Comparison of ENCODE assay signal across 10 cellular contexts in genomic region chr15:57395292-57395691, GRCh38. TPM values are rescaled to one million over a fixed set of nuclear protein-coding genes. Genes with fewer than 3 reads are reported as not detected.
DNase-seq lines count a peak whose midpoint lies in the region; ATAC-seq and TF ChIP-seq lines count a peak whose summit lies in the region.
"Had no signal": no experiment of that assay in that cellular context is flagged by ENCODE, and none has a peak within 500 bp of the region (broad histone marks: within the 10 kb centered on the region; RNA-seq: fewer than 3 reads in every experiment).

No MANE protein-coding gene starts in this region.

- DNase-seq in fibroblast of mammary gland (ENCODE audit: low read depth) (peak; percentile 75), renal cortical epithelial cell (ENCODE audit: low read depth) (peak; percentile 100), NCI-H187 treated with DMSO at 0.1 percent for 48 hours (lab: John Stamatoyannopoulos, UW) (no peak), mucosa of gallbladder (ENCODE audit: low spot score) (no peak)
- DNase-seq: gastrocnemius medialis had no signal

- H3K79me2 ChIP-seq in OCI-LY3 (ENCODE audit: low read length): no peaks in the 10 kb centered on the region

- ATAC-seq in GM19351 (IDR thresholded peaks at IDR 0.05; ENCODE audit: unreplicated experiment): peak; percentile 44
- ATAC-seq in HG03565 (IDR thresholded peaks at IDR 0.05; ENCODE audit: unreplicated experiment): no peak
- no peak for ATAC-seq in HG02884 (IDR thresholded peaks at IDR 0.05; ENCODE audit: unreplicated experiment)
- ATAC-seq: gastrocnemius medialis had no signal

- H2AFZ ChIP-seq in OCI-LY3 (ENCODE audit: low read depth, low read length): no peak overlapping the region

- no peaks in the 10 kb centered on the region for H3K36me3 ChIP-seq in OCI-LY3 (replicated peaks; ENCODE audit: low read depth, low read length)
- H3K36me3 ChIP-seq: gastrocnemius medialis, neutrophil had no signal

- no peak overlapping the region for H3K9ac ChIP-seq in OCI-LY3 (ENCODE audit: low read length)

- no peak overlapping the region for H3K27ac ChIP-seq in OCI-LY3 (ENCODE audit: low read length)
- H3K27ac ChIP-seq: gastrocnemius medialis, neutrophil had no signal

- H3K4me3 ChIP-seq in OCI-LY3 (ENCODE audit: low read length) (0 out of 2 replicates have a peak overlapping the region, but pooled peaks have one; percentile 0), fibroblast of mammary gland (ENCODE audit: control insufficient read depth, low read depth, low read length) (no peak overlapping the region)
- H3K4me3 ChIP-seq: gastrocnemius medialis had no signal

- H4K20me1 ChIP-seq in OCI-LY3 (ENCODE audit: insufficient read depth, low read length): no peaks in the 10 kb centered on the region

- no peaks in the 10 kb centered on the region for H3K9me3 ChIP-seq in OCI-LY3 (ENCODE audit: insufficient read depth, low read length)
- H3K9me3 ChIP-seq: gastrocnemius medialis, neutrophil had no signal

- TF ChIP-seq CTCF in OCI-LY3 (IDR thresholded peaks at IDR 0.05; ENCODE audit: low read depth, low read length): no peak
- TF ChIP-seq CTCF in fibroblast of mammary gland (conservative IDR thresholded peaks at IDR 0.05; ENCODE audit: control insufficient read depth, insufficient read depth, low read depth, low read length): no peak

- no peaks in the 10 kb centered on the region for H3K27me3 ChIP-seq in OCI-LY3 (ENCODE audit: low read depth, low read length)
- H3K27me3 ChIP-seq: gastrocnemius medialis, neutrophil had no signal

- H3K4me2 ChIP-seq in OCI-LY3 (ENCODE audit: low read length): peak overlapping the region; percentile 41

- peaks cover 14% of the 10 kb centered on the region for H3K4me1 ChIP-seq in OCI-LY3 (ENCODE audit: low read length)
- H3K4me1 ChIP-seq: gastrocnemius medialis had no signal

RNA-seq across cellular contexts. Expression of gene CGNL1, which starts 19.0 kb away (rescaled TPM):
- total RNA-seq in renal cortical epithelial cell: 6.9 and 57.5 TPM in 2 replicates
- 7.9 TPM for total RNA-seq in mucosa of gallbladder

Comparison
In these comparisons a context has a peak if more than half of its experiments do, and no peak if none do; other contexts are left out.
1. DNase-seq: peak in fibroblast of mammary gland (single experiment) and renal cortical epithelial cell (single experiment); none in NCI-H187 treated with DMSO at 0.1 percent for 48 hours (single experiment) and mucosa of gallbladder (single experiment).